Comparison of ENCODE assay signal across 8 cellular contexts in the genomic region with DNA sequence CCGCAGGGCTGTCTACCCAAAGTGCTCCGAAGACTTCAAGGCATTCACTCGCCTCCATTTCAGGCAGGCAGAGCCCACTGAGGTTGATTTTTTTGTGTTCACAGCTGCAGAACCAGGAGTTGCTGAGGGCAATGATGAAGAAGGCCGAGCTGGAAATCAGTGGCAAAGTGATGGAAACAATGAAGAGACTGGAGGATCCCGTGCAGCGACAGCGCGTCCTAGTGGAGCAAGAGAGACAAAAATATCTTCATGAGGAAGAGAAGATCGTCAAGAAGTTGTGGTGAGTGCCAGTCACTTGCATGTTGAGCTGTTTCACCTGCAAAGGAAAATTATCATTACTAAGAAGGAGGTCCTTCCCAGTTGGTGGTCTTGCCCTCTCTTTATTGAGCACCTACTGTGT.
DNase-seq lines count a peak whose midpoint lies in the region; ATAC-seq and TF ChIP-seq lines count a peak whose summit lies in the region.

No MANE protein-coding gene starts in this region.

- BruUV-seq in HCT116 (replicated peaks; lab: Mats Ljungman, UMichigan) = no TSS peak

- TF ChIP-seq RAD21 in HCT116 (IDR thresholded peaks at IDR 0.05; ENCODE audit: low read depth) = peak; percentile 54

- no peaks in the 10 kb centered on the region for H3K9me2 ChIP-seq in HCT116 (ENCODE audit: insufficient read depth)

- no peaks in the 10 kb centered on the region for H3K36me3 ChIP-seq in BJ (ENCODE audit: control insufficient read depth, insufficient read depth, low read length)
- H3K36me3 ChIP-seq in HCT116 (ENCODE audit: control insufficient read depth in 1 of 2, insufficient read depth in 2 of 2, low read length in 2 of 2) = no peaks in the 10 kb centered on the region

- H3K4me2 ChIP-seq in HCT116 (ENCODE audit: low read length) = no peak overlapping the region

- no peaks in the 10 kb centered on the region for H3K9me3 ChIP-seq in HCT116 (ENCODE audit: control insufficient read depth in 1 of 2, insufficient read depth in 1 of 2, low read depth in 1 of 2, low read length in 2 of 2)

- H4K20me1 ChIP-seq in HCT116 (ENCODE audit: insufficient read depth) = no peaks in the 10 kb centered on the region

- intact Hi-C loops in HCT116 (cut with micrococcal nuclease) = loop anchor here (10.0 kb wide), 3 partner anchors 808 to 1198 kb away; no protein-coding TSS in a partner anchor

- no peaks in the 10 kb centered on the region for H3K4me1 ChIP-seq in HCT116 (ENCODE audit: control insufficient read depth in 1 of 2, insufficient read depth in 2 of 2, low read length in 2 of 2)

- peak; percentile 67 for ATAC-seq in HCT116
- ATAC-seq in left lobe of liver = peak; percentile 36
- no peak for ATAC-seq in GM18519 (IDR thresholded peaks at IDR 0.05; ENCODE audit: low FRiP score, unreplicated experiment)

- DNase-seq in BJ (ENCODE audit: low read depth) (no peak), HCT116 (ENCODE audit: low read depth, low spot score) (no peak), astrocyte of the hippocampus (ENCODE audit: low read depth, low spot score) (peak; percentile 50), left lobe of liver (ENCODE audit: low spot score) (no peak), CD1c-positive myeloid dendritic cell (ENCODE audit: extremely low spot score) (no peak), D341Med (ENCODE audit: low spot score) (no peak)
- DNase-seq in stimulated activated CD4-positive, alpha-beta T cell treated with anti-CD3 and anti-CD28 coated beads, Interleukin-12 subunit alpha, Interleukin-12 subunit beta, amount 100 ng/mL, for 4 hours = no peak

- no peaks in the 10 kb centered on the region for H3K79me2 ChIP-seq in HCT116 (ENCODE audit: insufficient read depth, low read length)

- CTCF ChIA-PET in BJ (lab: Yijun Ruan, JAX) = interaction anchor here (0.6 to 2.2 kb wide), 17 partner anchors 9 to 1268 kb away, joined by 3 to 12 read pairs (median 4); no protein-coding TSS in a partner anchor
- CTCF ChIA-PET in HCT116 (lab: Charles Lee) = interaction anchor here (0.7 kb wide), 1 partner anchor 519 kb away, joined by 3 read pairs; no protein-coding TSS in a partner anchor

- peak; percentile 56 for TF ChIP-seq CTCF in BJ (IDR thresholded peaks at IDR 0.05; ENCODE audit: insufficient read depth, low read depth, low read length)
- peak; percentile 20 to 57 (median 34); a peak in 3 of 6 replicates for TF ChIP-seq CTCF in HCT116 (IDR thresholded peaks at IDR 0.05 in 2 of 3, conservative IDR thresholded peaks at IDR 0.05 in 1 of 3; ENCODE audit: borderline replicate concordance in 1 of 3, insufficient read depth in 1 of 3, low read depth in 2 of 3, low read length in 2 of 3)

- RAD21 ChIA-PET in HCT116 (lab: Charles Lee; ENCODE audit: low non-redundant PET in 1 of 2, low total read pairs in 2 of 2, uncharacterized antibody in 2 of 2, unreplicated experiment in 2 of 2) = no interaction called here

- H3K4me3 ChIP-seq in BJ (ENCODE audit: low read depth, low read length) = no peak overlapping the region
- H3K4me3 ChIP-seq in HCT116 (replicated peaks in 1 of 2; ENCODE audit: low read depth in 1 of 2, low read length in 2 of 2) = no peak overlapping the region

- POLR2A ChIA-PET in BJ (lab: Charles Lee) (interaction anchor here (0.6 kb wide), 1 partner anchor 568 kb away, joined by 3 read pairs; no protein-coding TSS in a partner anchor), HCT116 (lab: Charles Lee) (no interaction called here)

- H2AFZ ChIP-seq in HCT116 (ENCODE audit: low read depth, low read length, poor library complexity, severe bottlenecking) = no peak overlapping the region

- no peak overlapping the region for H3K9ac ChIP-seq in HCT116 (ENCODE audit: low read length)

- H3K27me3 ChIP-seq in BJ (ENCODE audit: control insufficient read depth, insufficient read depth, low read length) = no peaks in the 10 kb centered on the region
- no peaks in the 10 kb centered on the region for H3K27me3 ChIP-seq in HCT116 (ENCODE audit: insufficient read depth, low read length)

- no peak for TF ChIP-seq POLR2A in HCT116 (IDR thresholded peaks at IDR 0.05; ENCODE audit: borderline replicate concordance, extremely low read depth, insufficient read depth, insufficient read length)

- H3K27ac ChIP-seq in HCT116 (ENCODE audit: low read depth, low read length) = no peak overlapping the region

TF ChIP-seq in HCT116, 20 proteins besides CTCF, POLR2A, EP300 and RAD21:
- TF ChIP-seq EZH2phosphoT487 (IDR thresholded peaks at IDR 0.05; ENCODE audit: borderline replicate concordance) = no peak
- no peak for TF ChIP-seq JUND (IDR thresholded peaks at IDR 0.05)
